11 cellular contexts compared by ENCODE assay signal in genomic region chr1:233707153-233707905, GRCh38.
DNase-seq lines count a peak whose midpoint lies in the region; ATAC-seq and TF ChIP-seq lines count a peak whose summit lies in the region.
"Had no signal": no experiment of that assay in that cellular context is flagged by ENCODE, and none has a peak within 500 bp of the region (broad histone marks: within the 10 kb centered on the region; RNA-seq: fewer than 3 reads in every experiment).

No MANE protein-coding gene starts in this region.

- intact Hi-C loops in naive thymus-derived CD4-positive, alpha-beta T cell (cut with micrococcal nuclease) = no loop called here

- H3K27ac ChIP-seq in esophagus (ENCODE audit: low read depth in 2 of 2, low read length in 1 of 2) = peak overlapping the region; percentile 87 to 97
- H3K27ac ChIP-seq in naive thymus-derived CD4-positive, alpha-beta T cell (ENCODE audit: low read depth, low read length) = no peak overlapping the region
- H3K27ac ChIP-seq: right lobe of liver had no signal

- H3K4me1 Mint-ChIP-seq in nephron = peaks cover 45% of the 10 kb centered on the region
- H3K4me1 Mint-ChIP-seq in naive thymus-derived CD4-positive, alpha-beta T cell = no peaks in the 10 kb centered on the region

- no peaks in the 10 kb centered on the region for H3K36me3 Mint-ChIP-seq in nephron (ENCODE audit: low read depth)
- H3K36me3 Mint-ChIP-seq in naive thymus-derived CD4-positive, alpha-beta T cell = no peaks in the 10 kb centered on the region

- H3K36me3 ChIP-seq in esophagus (ENCODE audit: control insufficient read depth in 2 of 2, insufficient read depth in 2 of 2, low read length in 1 of 2) = no peaks in the 10 kb centered on the region
- no peaks in the 10 kb centered on the region for H3K36me3 ChIP-seq in naive thymus-derived CD4-positive, alpha-beta T cell (ENCODE audit: control insufficient read depth in 2 of 3, insufficient read depth in 3 of 3, low read length in 3 of 3)
- H3K36me3 ChIP-seq: right lobe of liver had no signal

- POLR2A ChIA-PET in naive thymus-derived CD4-positive, alpha-beta T cell (lab: Charles Lee) = no interaction called here

- DNase-seq in ELR (ENCODE audit: low read depth) (peak; percentile 16), NCI-H69 (lab: John Stamatoyannopoulos, UW) (peak; percentile 73)
- no peak for DNase-seq in stimulated activated naive CD4-positive, alpha-beta T cell treated with Interleukin-2 at 50 U/mL for 16 hours (lab: John Stamatoyannopoulos, UW)
- DNase-seq in activated CD4-positive, CD25-positive, alpha-beta regulatory T cell treated with anti-CD3 and anti-CD28 coated beads, Interleukin-2, amount 50 U/mL, for 72 hours = no peak
- DNase-seq in naive thymus-derived CD4-positive, alpha-beta T cell = no peak
- DNase-seq: activated CD8-positive, alpha-beta memory T cell treated with anti-CD3 and anti-CD28 coated beads, Interleukin-2, amount 50 U/mL, for 4 hours; erythroblast; right lobe of liver had no signal

- peak overlapping the region; percentile 58 to 77 (median 60) for H3K27ac Mint-ChIP-seq in nephron
- no peak overlapping the region for H3K27ac Mint-ChIP-seq in naive thymus-derived CD4-positive, alpha-beta T cell

- H3K27me3 ChIP-seq in esophagus (ENCODE audit: control insufficient read depth in 1 of 2, insufficient read depth in 2 of 2, low read length in 2 of 2) = no peaks in the 10 kb centered on the region
- no peaks in the 10 kb centered on the region for H3K27me3 ChIP-seq in naive thymus-derived CD4-positive, alpha-beta T cell (ENCODE audit: control insufficient read depth in 2 of 2, insufficient read depth in 2 of 2, low read length in 2 of 2)
- H3K27me3 ChIP-seq: right lobe of liver had no signal

- no peak for ATAC-seq in HG03378 (IDR thresholded peaks at IDR 0.05; ENCODE audit: unreplicated experiment)
- ATAC-seq in naive thymus-derived CD4-positive, alpha-beta T cell = no peak

- no peaks in the 10 kb centered on the region for H3K27me3 Mint-ChIP-seq in nephron (ENCODE audit: low read depth)
- peaks cover 3 to 16% (median 9%) of the 10 kb centered on the region in 5 donors for H3K27me3 Mint-ChIP-seq in naive thymus-derived CD4-positive, alpha-beta T cell

- H3K9me3 ChIP-seq in esophagus (ENCODE audit: control insufficient read depth in 2 of 2, insufficient read depth in 1 of 2, low read depth in 1 of 2, low read length in 1 of 2) = no peaks in the 10 kb centered on the region
- no peaks in the 10 kb centered on the region for H3K9me3 ChIP-seq in naive thymus-derived CD4-positive, alpha-beta T cell (ENCODE audit: control insufficient read depth in 2 of 3, low read length in 3 of 3)
- H3K9me3 ChIP-seq: right lobe of liver had no signal

- no peak overlapping the region for H3K4me3 ChIP-seq in esophagus (ENCODE audit: low read depth in 1 of 2, low read length in 2 of 2)
- H3K4me3 ChIP-seq in naive thymus-derived CD4-positive, alpha-beta T cell (ENCODE audit: low read length) = no peak overlapping the region
- H3K4me3 ChIP-seq: right lobe of liver had no signal

- H3K4me1 ChIP-seq in esophagus (ENCODE audit: control insufficient read depth in 2 of 2, insufficient read depth in 2 of 2, low read length in 1 of 2) = peaks cover 0 to 8% of the 10 kb centered on the region in 2 donors
- no peaks in the 10 kb centered on the region for H3K4me1 ChIP-seq in naive thymus-derived CD4-positive, alpha-beta T cell (ENCODE audit: control insufficient read depth in 2 of 2, insufficient read depth in 2 of 2, low read length in 2 of 2)

- WGBS in esophagus, 2 donors = 44 to 47% methylated on average over 4 of the region's 4 CpGs

- no peak overlapping the region for H3K4me3 Mint-ChIP-seq in nephron
- no peak overlapping the region for H3K4me3 Mint-ChIP-seq in naive thymus-derived CD4-positive, alpha-beta T cell

- no peak for TF ChIP-seq CTCF in nephron (IDR thresholded peaks at IDR 0.05; ENCODE audit: unreplicated experiment in 3 of 3)

- peaks cover 3% of the 10 kb centered on the region for H3K9me3 Mint-ChIP-seq in nephron
- peaks cover 0 to 9% (median 0%) of the 10 kb centered on the region in 11 donors for H3K9me3 Mint-ChIP-seq in naive thymus-derived CD4-positive, alpha-beta T cell

- CTCF ChIA-PET in naive thymus-derived CD4-positive, alpha-beta T cell (lab: Charles Lee) = interaction anchor here (0.6 kb wide), 1 partner anchor 41 kb away, joined by 3 read pairs; no protein-coding TSS in a partner anchor

Comparison
In these comparisons a context has a peak if more than half of its experiments do, and no peak if none do; other contexts are left out.
1. DNase-seq: peak in ELR (single experiment) and NCI-H69 (single experiment); none in stimulated activated naive CD4-positive, alpha-beta T cell treated with Interleukin-2 at 50 U/mL for 16 hours (single experiment), activated CD4-positive, CD25-positive, alpha-beta regulatory T cell treated with anti-CD3 and anti-CD28 coated beads, Interleukin-2, amount 50 U/mL, for 72 hours (single experiment) and naive thymus-derived CD4-positive, alpha-beta T cell (0 of 9).
2. H3K27ac Mint-ChIP-seq: peak in nephron (3 of 3); none in naive thymus-derived CD4-positive, alpha-beta T cell (0 of 9).